25 cellular contexts compared by ENCODE assay signal in genomic region chr11:130649749-130650275, GRCh38.
DNase-seq lines count a peak whose midpoint lies in the region; ATAC-seq and TF ChIP-seq lines count a peak whose summit lies in the region.
"Had no signal": no experiment of that assay in that cellular context is flagged by ENCODE, and none has a peak within 500 bp of the region (broad histone marks: within the 10 kb centered on the region; RNA-seq: fewer than 3 reads in every experiment).

No MANE protein-coding gene starts in this region.

- ATAC-seq in Right ventricle myocardium superior (ENCODE audit: poor library complexity), result peak; percentile 32
- no peak for ATAC-seq in left cardiac atrium
- ATAC-seq in right cardiac atrium, result no peak
- ATAC-seq in stimulated activated naive CD8-positive, alpha-beta T cell treated with anti-CD3 and anti-CD28 coated beads, Interleukin-15, amount 100 ng/mL, for 72 hours, result no peak
- ATAC-seq in right lobe of liver, result no peak
- ATAC-seq: gastrocnemius medialis, GM12878, HCT116, K562 had no signal

- H3K27me3 ChIP-seq in right cardiac atrium (ENCODE audit: control insufficient read depth, insufficient read depth) (no peaks in the 10 kb centered on the region), smooth muscle cell (ENCODE audit: low read depth) (no peaks in the 10 kb centered on the region), right lobe of liver (no peaks in the 10 kb centered on the region)
- H3K27me3 ChIP-seq: gastrocnemius medialis, neural progenitor cell had no signal

- no peak overlapping the region for H3K4me2 ChIP-seq in smooth muscle cell
- H3K4me2 ChIP-seq: neural progenitor cell had no signal

- H2AFZ ChIP-seq in smooth muscle cell (ENCODE audit: low read depth), result no peak overlapping the region
- H2AFZ ChIP-seq: neural progenitor cell had no signal

- H3K27ac Mint-ChIP-seq in stimulated activated naive CD8-positive, alpha-beta T cell treated with anti-CD3 and anti-CD28 coated beads, Interleukin-15, amount 100 ng/mL, for 72 hours, result no peak overlapping the region
- H3K27ac Mint-ChIP-seq: activated CD4-positive, alpha-beta memory T cell treated with anti-CD3 and anti-CD28 coated beads for 36 hours; activated naive CD4-positive, alpha-beta T cell treated with anti-CD3 and anti-CD28 coated beads, Interleukin-2, amount 50 U/mL, for 24 hours; endodermal cell; neural progenitor cell; stimulated activated naive CD8-positive, alpha-beta T cell treated with anti-CD3 and anti-CD28 coated beads, Interleukin-15, Interleukin-2, amounts not matched to agents 100 ng/mL and 50 ng/mL, for 24 hours had no signal

- no peaks in the 10 kb centered on the region for H3K36me3 ChIP-seq in smooth muscle cell (ENCODE audit: low read depth)
- H3K36me3 ChIP-seq in right lobe of liver, result no peaks in the 10 kb centered on the region
- H3K36me3 ChIP-seq: gastrocnemius medialis, neural progenitor cell had no signal

- no peaks in the 10 kb centered on the region for H4K20me1 ChIP-seq in smooth muscle cell (ENCODE audit: low read depth)

- no peaks in the 10 kb centered on the region for H3F3A ChIP-seq in smooth muscle cell (ENCODE audit: low read depth)

- H3K4me1 ChIP-seq in right cardiac atrium (ENCODE audit: control insufficient read depth, insufficient read depth, low read length), result peaks cover 18% of the 10 kb centered on the region
- H3K4me1 ChIP-seq in smooth muscle cell (ENCODE audit: low read depth), result peaks cover 3% of the 10 kb centered on the region
- H3K4me1 ChIP-seq in right lobe of liver, result peaks cover 0 to 21% (median 8%) of the 10 kb centered on the region in 4 donors

- WGBS in right cardiac atrium, result 53% methylated on average over 5 of the region's 5 CpGs
- 72% methylated on average over 5 of the region's 5 CpGs for WGBS in smooth muscle cell (ENCODE audit: low lambda C conversion rate)
- 49% methylated on average over 3 of the region's 5 CpGs for WGBS in right lobe of liver (ENCODE audit: insufficient coverage, low coverage, low lambda C conversion rate, missing lambda C conversion rate)

- no peaks in the 10 kb centered on the region for H3K4me1 Mint-ChIP-seq in stimulated activated naive CD8-positive, alpha-beta T cell treated with anti-CD3 and anti-CD28 coated beads, Interleukin-15, amount 100 ng/mL, for 72 hours
- H3K4me1 Mint-ChIP-seq: activated naive CD4-positive, alpha-beta T cell treated with anti-CD3 and anti-CD28 coated beads, Interleukin-2, amount 50 U/mL, for 24 hours; neural progenitor cell had no signal

- no peaks in the 10 kb centered on the region for H3K9me3 Mint-ChIP-seq in stimulated activated naive CD8-positive, alpha-beta T cell treated with anti-CD3 and anti-CD28 coated beads, Interleukin-15, amount 100 ng/mL, for 72 hours
- H3K9me3 Mint-ChIP-seq: activated CD4-positive, alpha-beta memory T cell treated with anti-CD3 and anti-CD28 coated beads for 36 hours; activated naive CD4-positive, alpha-beta T cell treated with anti-CD3 and anti-CD28 coated beads, Interleukin-2, amount 50 U/mL, for 24 hours; endodermal cell; neural progenitor cell; stimulated activated naive CD8-positive, alpha-beta T cell treated with anti-CD3 and anti-CD28 coated beads, Interleukin-15, Interleukin-2, amounts not matched to agents 100 ng/mL and 50 ng/mL, for 24 hours had no signal

- H3K4me3 Mint-ChIP-seq in stimulated activated naive CD8-positive, alpha-beta T cell treated with anti-CD3 and anti-CD28 coated beads, Interleukin-15, amount 100 ng/mL, for 72 hours, result no peak overlapping the region
- H3K4me3 Mint-ChIP-seq: activated CD4-positive, alpha-beta memory T cell treated with anti-CD3 and anti-CD28 coated beads for 36 hours; activated naive CD4-positive, alpha-beta T cell treated with anti-CD3 and anti-CD28 coated beads, Interleukin-2, amount 50 U/mL, for 24 hours; endodermal cell; neural progenitor cell; stimulated activated naive CD8-positive, alpha-beta T cell treated with anti-CD3 and anti-CD28 coated beads, Interleukin-15, Interleukin-2, amounts not matched to agents 100 ng/mL and 50 ng/mL, for 24 hours had no signal

- peaks cover 8% of the 10 kb centered on the region for H3K27me3 Mint-ChIP-seq in stimulated activated naive CD8-positive, alpha-beta T cell treated with anti-CD3 and anti-CD28 coated beads, Interleukin-15, amount 100 ng/mL, for 72 hours
- H3K27me3 Mint-ChIP-seq: stimulated activated naive CD8-positive, alpha-beta T cell treated with anti-CD3 and anti-CD28 coated beads, Interleukin-15, Interleukin-2, amounts not matched to agents 100 ng/mL and 50 ng/mL, for 24 hours had no signal

- H3K27ac ChIP-seq in right cardiac atrium (ENCODE audit: low read length), result peak overlapping the region; percentile 97
- H3K27ac ChIP-seq in smooth muscle cell (ENCODE audit: low read depth), result peak overlapping the region; percentile 50
- no peak overlapping the region for H3K27ac ChIP-seq in right lobe of liver
- H3K27ac ChIP-seq: neural progenitor cell had no signal

- no peak for DNase-seq in Right ventricle myocardium superior
- no peak for DNase-seq in left cardiac atrium
- DNase-seq in right cardiac atrium, result no peak
- DNase-seq in smooth muscle cell (lab: John Stamatoyannopoulos, UW; ENCODE audit: unreplicated experiment), result no peak
- DNase-seq in stimulated activated naive CD8-positive, alpha-beta T cell treated with anti-CD3 and anti-CD28 coated beads, Interleukin-15, amount 100 ng/mL, for 72 hours, result no peak
- DNase-seq in glomerular visceral epithelial cell (ENCODE audit: extremely low spot score), result no peak
- no peak for DNase-seq in right lobe of liver
- DNase-seq in iPS-NIHi11 (ENCODE audit: low spot score), result no peak
- DNase-seq: activated CD4-positive, alpha-beta memory T cell treated with anti-CD3 and anti-CD28 coated beads for 36 hours; activated CD8-positive, alpha-beta memory T cell treated with anti-CD3 and anti-CD28 coated beads, Interleukin-2, amount 50 U/mL, for 48 hours; amygdala; EL; endodermal cell; gastrocnemius medialis; NCI-H1105; NCI-H2029; NCI-H2227 treated with DMSO at 0.1 percent for 48 hours; NCI-H526 treated with DMSO at 0.1 percent for 48 hours; RPMI8226 had no signal

- no peak for TF ChIP-seq POLR2A in right lobe of liver (IDR thresholded peaks at IDR 0.05)

- intact Hi-C loops in Right ventricle myocardium superior (cut with DNase I) (loop anchor here (5.0 kb wide), 2 partner anchors 128 to 198 kb away; no protein-coding TSS in a partner anchor), left cardiac atrium (cut with DNase I) (loop anchor here in 1 of 2 donors (5.0 kb wide), 1 partner anchor 198 kb away; no protein-coding TSS in a partner anchor), right cardiac atrium (cut with DNase I) (loop anchor here in 3 of 4 donors (5.0 to 10.0 kb wide), 2 partner anchors 195 to 203 kb away; partner anchors contain the start of gene ADAMTS15 (in 1 of the 3)), right lobe of liver (cut with DNase I) (no loop called here)

- no peak for TF ChIP-seq CTCF in smooth muscle cell (IDR thresholded peaks at IDR 0.05; ENCODE audit: borderline replicate concordance, insufficient read depth, poor library complexity, severe bottlenecking)
- no peak for TF ChIP-seq CTCF in right lobe of liver (IDR thresholded peaks at IDR 0.05)

- H3K9me3 ChIP-seq in right cardiac atrium (ENCODE audit: control insufficient read depth, low read length) (no peaks in the 10 kb centered on the region), smooth muscle cell (replicated peaks; ENCODE audit: low read depth) (no peaks in the 10 kb centered on the region), right lobe of liver (no peaks in the 10 kb centered on the region)
- H3K9me3 ChIP-seq: gastrocnemius medialis had no signal

- no peaks in the 10 kb centered on the region for H3K79me2 ChIP-seq in smooth muscle cell (ENCODE audit: low read depth)

- H3K9ac ChIP-seq in smooth muscle cell (ENCODE audit: low read depth), result no peak overlapping the region
- H3K9ac ChIP-seq: neural progenitor cell had no signal

- no peak overlapping the region for H3K4me3 ChIP-seq in right cardiac atrium (ENCODE audit: low read length)
- no peak overlapping the region for H3K4me3 ChIP-seq in smooth muscle cell
- no peak overlapping the region for H3K4me3 ChIP-seq in right lobe of liver
- H3K4me3 ChIP-seq: gastrocnemius medialis, GM12878, K562, neural progenitor cell had no signal

Comparison
In these comparisons a context has a peak if more than half of its experiments do, and no peak if none do; other contexts are left out.
1. H3K27ac ChIP-seq: peak in right cardiac atrium (single experiment) and smooth muscle cell (single experiment); none in right lobe of liver (0 of 3).
2. intact Hi-C loops: an anchor here in Right ventricle myocardium superior (5.0 kb wide) and right cardiac atrium (5.0 to 10.0 kb wide); none called in right lobe of liver.